ENCODE assay signal across 13 cellular contexts in genomic region chr4:190179030-190179739, GRCh38. TPM values are rescaled to one million over a fixed set of nuclear protein-coding genes. Genes with fewer than 3 reads are reported as not detected.
A peak's percentile ranks its signal among the peaks of the same experiment; 100 is the strongest.
DNase-seq lines count a peak whose midpoint lies in the region; ATAC-seq and TF ChIP-seq lines count a peak whose summit lies in the region.
"Not testable (repeated sequence)": the region's sequence is repeated elsewhere in the genome, so short reads cannot be mapped to it uniquely, and the experiment has no call there.
"Had no signal": no experiment of that assay in that cellular context is flagged by ENCODE, and none has a peak within 500 bp of the region (broad histone marks: within the 10 kb centered on the region; RNA-seq: fewer than 3 reads in every experiment).

No MANE protein-coding gene starts in this region.

- H3K4me1 ChIP-seq in lung (ENCODE audit: control insufficient read depth in 2 of 2, insufficient read depth in 2 of 2, low read length in 2 of 2), result not testable (repeated sequence)

- H3K27me3 Mint-ChIP-seq in central memory CD8-positive, alpha-beta T cell; stimulated activated naive CD8-positive, alpha-beta T cell treated with anti-CD3 and anti-CD28 coated beads, Interleukin-15, amount 100 ng/mL, for 72 hours: not testable (repeated sequence)

- DNase-seq in central memory CD8-positive, alpha-beta T cell (ENCODE audit: low spot score in 2 of 2); stimulated activated naive CD8-positive, alpha-beta T cell treated with anti-CD3 and anti-CD28 coated beads, Interleukin-15, amount 100 ng/mL, for 72 hours: not testable (repeated sequence)
- peak; percentile 27 for DNase-seq in lung (ENCODE audit: low spot score)

- not testable (repeated sequence) for H3K36me3 ChIP-seq in lung (ENCODE audit: control insufficient read depth in 2 of 2, insufficient read depth in 2 of 2, low read length in 2 of 2)

- not testable (repeated sequence) for H3K27ac Mint-ChIP-seq in central memory CD8-positive, alpha-beta T cell (ENCODE audit: low read depth); stimulated activated naive CD8-positive, alpha-beta T cell treated with anti-CD3 and anti-CD28 coated beads, Interleukin-15, amount 100 ng/mL, for 72 hours

- WGBS in lung, 2 donors, result no CpG with 5 or more reads among the region's 2 CpGs

- not testable (repeated sequence) for H3K27me3 ChIP-seq in lung (ENCODE audit: control insufficient read depth, insufficient read depth)

- not testable (repeated sequence) for H3K4me3 ChIP-seq in lung

- not testable (repeated sequence) for H3K9me3 ChIP-seq in lung (ENCODE audit: control insufficient read depth in 2 of 2, insufficient read depth in 1 of 2, low read length in 1 of 2)

- not testable (repeated sequence) for H3K36me3 Mint-ChIP-seq in central memory CD8-positive, alpha-beta T cell (ENCODE audit: insufficient read depth)

- H3K4me3 Mint-ChIP-seq in central memory CD8-positive, alpha-beta T cell; stimulated activated naive CD8-positive, alpha-beta T cell treated with anti-CD3 and anti-CD28 coated beads, Interleukin-15, amount 100 ng/mL, for 72 hours: not testable (repeated sequence)

- peak; percentile 51 for ATAC-seq in GM18861 (IDR thresholded peaks at IDR 0.05; ENCODE audit: unreplicated experiment)
- ATAC-seq in GM21390 (IDR thresholded peaks at IDR 0.05; ENCODE audit: unreplicated experiment), result peak; percentile 45
- peak; percentile 53 for ATAC-seq in HG02763 (IDR thresholded peaks at IDR 0.05; ENCODE audit: unreplicated experiment)
- peak; percentile 59 for ATAC-seq in HG03175 (IDR thresholded peaks at IDR 0.05; ENCODE audit: unreplicated experiment)
- peak; percentile 74 for ATAC-seq in SK-N-SH treated with all-trans-retinoic acid at 6 μM for 48 hours
- peak; percentile 45 for ATAC-seq in central memory CD8-positive, alpha-beta T cell (replicated peaks; ENCODE audit: extremely low read depth, poor library complexity, severe bottlenecking)
- ATAC-seq in lung (ENCODE audit: insufficient read depth, low FRiP score), result peak; percentile 73
- ATAC-seq in stimulated activated naive CD8-positive, alpha-beta T cell treated with anti-CD3 and anti-CD28 coated beads, Interleukin-15, amount 100 ng/mL, for 72 hours, result peak; percentile 64

- not testable (repeated sequence) for H3K4me1 Mint-ChIP-seq in central memory CD8-positive, alpha-beta T cell; stimulated activated naive CD8-positive, alpha-beta T cell treated with anti-CD3 and anti-CD28 coated beads, Interleukin-15, amount 100 ng/mL, for 72 hours

- not testable (repeated sequence) for TF ChIP-seq CTCF in lung (IDR thresholded peaks at IDR 0.05; ENCODE audit: control extremely low read depth, extremely low read depth)

- not testable (repeated sequence) for H3K27ac ChIP-seq in lung (ENCODE audit: low read depth in 1 of 2, low read length in 1 of 2)

- not testable (repeated sequence) for H3K9me3 Mint-ChIP-seq in central memory CD8-positive, alpha-beta T cell
- H3K9me3 Mint-ChIP-seq in stimulated activated naive CD8-positive, alpha-beta T cell treated with anti-CD3 and anti-CD28 coated beads, Interleukin-15, amount 100 ng/mL, for 72 hours, result peaks cover 5 to 13% of the 10 kb centered on the region in 2 donors

RNA-seq across cellular contexts. Expression of gene DUX4, which starts 5.6 kb away (rescaled TPM):
- total RNA-seq in lung, result not detected
- not detected for polyA plus RNA-seq in lung
- total RNA-seq: epithelial cell of proximal tubule, mesothelial cell of epicardium, occipital lobe, Peyer's patch, uterus had no signal
